Comparison of ENCODE assay signal across 1 cellular context in the genomic region with DNA sequence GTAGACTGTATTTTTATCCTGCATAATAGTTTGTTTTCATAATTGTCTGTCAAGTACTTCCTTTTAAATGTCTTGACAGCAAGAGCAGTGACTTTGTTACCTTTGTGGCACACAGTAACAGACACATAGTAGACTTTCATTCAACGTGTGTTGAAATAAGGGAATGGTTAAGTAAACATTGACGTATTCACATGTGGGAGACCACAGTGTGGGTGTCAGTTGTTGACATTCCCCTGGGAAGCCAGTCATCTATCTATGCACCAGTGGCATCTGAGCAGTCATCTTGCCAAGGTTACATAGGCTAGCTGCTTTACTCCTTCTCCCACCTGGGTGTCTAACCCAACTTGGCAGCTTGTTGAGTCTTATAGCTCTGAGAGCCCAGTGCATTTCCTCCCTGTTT.
TF ChIP-seq lines count a peak whose summit lies in the region.

No MANE protein-coding gene starts in this region.

TF ChIP-seq in HepG2, 621 proteins besides CTCF, POLR2A, EP300 and RAD21 (continued from another document):
- TF ChIP-seq, protein P1, sequence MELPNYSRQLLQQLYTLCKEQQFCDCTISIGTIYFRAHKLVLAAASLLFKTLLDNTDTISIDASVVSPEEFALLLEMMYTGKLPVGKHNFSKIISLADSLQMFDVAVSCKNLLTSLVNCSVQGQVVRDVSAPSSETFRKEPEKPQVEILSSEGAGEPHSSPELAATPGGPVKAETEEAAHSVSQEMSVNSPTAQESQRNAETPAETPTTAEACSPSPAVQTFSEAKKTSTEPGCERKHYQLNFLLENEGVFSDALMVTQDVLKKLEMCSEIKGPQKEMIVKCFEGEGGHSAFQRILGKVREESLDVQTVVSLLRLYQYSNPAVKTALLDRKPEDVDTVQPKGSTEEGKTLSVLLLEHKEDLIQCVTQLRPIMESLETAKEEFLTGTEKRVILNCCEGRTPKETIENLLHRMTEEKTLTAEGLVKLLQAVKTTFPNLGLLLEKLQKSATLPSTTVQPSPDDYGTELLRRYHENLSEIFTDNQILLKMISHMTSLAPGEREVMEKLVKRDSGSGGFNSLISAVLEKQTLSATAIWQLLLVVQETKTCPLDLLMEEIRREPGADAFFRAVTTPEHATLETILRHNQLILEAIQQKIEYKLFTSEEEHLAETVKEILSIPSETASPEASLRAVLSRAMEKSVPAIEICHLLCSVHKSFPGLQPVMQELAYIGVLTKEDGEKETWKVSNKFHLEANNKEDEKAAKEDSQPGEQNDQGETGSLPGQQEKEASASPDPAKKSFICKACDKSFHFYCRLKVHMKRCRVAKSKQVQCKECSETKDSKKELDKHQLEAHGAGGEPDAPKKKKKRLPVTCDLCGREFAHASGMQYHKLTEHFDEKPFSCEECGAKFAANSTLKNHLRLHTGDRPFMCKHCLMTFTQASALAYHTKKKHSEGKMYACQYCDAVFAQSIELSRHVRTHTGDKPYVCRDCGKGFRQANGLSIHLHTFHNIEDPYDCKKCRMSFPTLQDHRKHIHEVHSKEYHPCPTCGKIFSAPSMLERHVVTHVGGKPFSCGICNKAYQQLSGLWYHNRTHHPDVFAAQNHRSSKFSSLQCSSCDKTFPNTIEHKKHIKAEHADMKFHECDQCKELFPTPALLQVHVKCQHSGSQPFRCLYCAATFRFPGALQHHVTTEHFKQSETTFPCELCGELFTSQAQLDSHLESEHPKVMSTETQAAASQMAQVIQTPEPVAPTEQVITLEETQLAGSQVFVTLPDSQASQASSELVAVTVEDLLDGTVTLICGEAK (IDR thresholded peaks at IDR 0.05), result no peak
- TF ChIP-seq, protein P1 (CRISPR knock-in tag; IDR thresholded peaks at IDR 0.05), result no peak; the same call in 1 of the 2 replicates
